In genomic region chr12:1695836-1696670, GRCh38 we compare ENCODE assay signal across 23 cellular contexts. TPM values are rescaled to one million over a fixed set of nuclear protein-coding genes. Genes with fewer than 3 reads are reported as not detected.
DNase-seq lines count a peak whose midpoint lies in the region; ATAC-seq and TF ChIP-seq lines count a peak whose summit lies in the region.
"Had no signal": no experiment of that assay in that cellular context is flagged by ENCODE, and none has a peak within 500 bp of the region (broad histone marks: within the 10 kb centered on the region; RNA-seq: fewer than 3 reads in every experiment).

No MANE protein-coding gene starts in this region.

- ATAC-seq in GM19467 (IDR thresholded peaks at IDR 0.05; ENCODE audit: unreplicated experiment): no peak
- ATAC-seq: activated CD8-positive, alpha-beta memory T cell treated with anti-CD3 and anti-CD28 coated beads, Interleukin-2, amount 10 ng/mL, durations not matched to agents 7 days and 5 days; K562; left cardiac atrium; naive thymus-derived CD4-positive, alpha-beta T cell; PC-3 had no signal

- H3K36me3 Mint-ChIP-seq in progenitor cell of endocrine pancreas (ENCODE audit: insufficient read depth): peaks cover 11% of the 10 kb centered on the region

- H3K4me1 Mint-ChIP-seq in progenitor cell of endocrine pancreas (ENCODE audit: low read depth): peaks cover 54% of the 10 kb centered on the region

- DNase-seq in EL (peak; percentile 42), M059J (ENCODE audit: low read depth) (peak; percentile 23), amniotic epithelial cell (ENCODE audit: low read depth) (peak; percentile 23), progenitor cell of endocrine pancreas (ENCODE audit: low spot score, unreplicated experiment) (no peak), amniotic stem cell (lab: John Stamatoyannopoulos, UW) (no peak)
- no peak for DNase-seq in activated CD4-positive, alpha-beta T cell treated with anti-CD3 and anti-CD28 coated beads for 1 hour
- DNase-seq: activated CD4-positive, alpha-beta T cell treated with anti-CD3 and anti-CD28 coated beads for 48 hours; activated CD8-positive, alpha-beta memory T cell treated with anti-CD3 and anti-CD28 coated beads, Interleukin-2, amount 10 ng/mL, durations not matched to agents 7 days and 5 days; glutamatergic neuron; left cardiac atrium; naive thymus-derived CD4-positive, alpha-beta T cell; NCI-H1048; NCI-H187 treated with DMSO at 0.1 percent for 48 hours; NCI-H2227 treated with DMSO at 0.1 percent for 48 hours; NCI-H748 treated with DMSO at 0.1 percent for 48 hours; PC-3; posterior cingulate gyrus; SHP77; substantia nigra; SW 1271 had no signal

- no peaks in the 10 kb centered on the region for H3K9me3 Mint-ChIP-seq in progenitor cell of endocrine pancreas (ENCODE audit: low read depth)
- H3K9me3 Mint-ChIP-seq: memory B cell; naive thymus-derived CD4-positive, alpha-beta T cell had no signal

- H3K27ac Mint-ChIP-seq in progenitor cell of endocrine pancreas: peak overlapping the region; percentile 6
- H3K27ac Mint-ChIP-seq: activated CD8-positive, alpha-beta memory T cell treated with anti-CD3 and anti-CD28 coated beads, Interleukin-2, amount 10 ng/mL, durations not matched to agents 7 days and 5 days; memory B cell had no signal

- TF ChIP-seq CTCF in progenitor cell of endocrine pancreas (IDR thresholded peaks at IDR 0.05; ENCODE audit: unreplicated experiment): no peak

- no peaks in the 10 kb centered on the region for H3K27me3 Mint-ChIP-seq in progenitor cell of endocrine pancreas
- H3K27me3 Mint-ChIP-seq: activated CD8-positive, alpha-beta memory T cell treated with anti-CD3 and anti-CD28 coated beads, Interleukin-2, amount 10 ng/mL, durations not matched to agents 7 days and 5 days; memory B cell; naive thymus-derived CD4-positive, alpha-beta T cell had no signal

- no peak overlapping the region for H3K4me3 Mint-ChIP-seq in progenitor cell of endocrine pancreas (ENCODE audit: low read depth)
- H3K4me3 Mint-ChIP-seq: activated CD8-positive, alpha-beta memory T cell treated with anti-CD3 and anti-CD28 coated beads, Interleukin-2, amount 10 ng/mL, durations not matched to agents 7 days and 5 days; memory B cell had no signal

RNA-seq across cellular contexts. Expression of gene ADIPOR2, which starts 5.2 kb away (rescaled TPM):
- total RNA-seq in M059J (2014; rRNA removed; shearing (Covaris generic)): 32.5 and 42.0 TPM in 2 replicates
- 83.6 and 85.4 TPM in 2 replicates for total RNA-seq in progenitor cell of endocrine pancreas

Comparison
In these comparisons a context has a peak if more than half of its experiments do, and no peak if none do; other contexts are left out.
1. DNase-seq: peak in EL (single experiment), M059J (single experiment) and amniotic epithelial cell (single experiment); none in progenitor cell of endocrine pancreas (single experiment), amniotic stem cell (single experiment) and activated CD4-positive, alpha-beta T cell treated with anti-CD3 and anti-CD28 coated beads for 1 hour (single experiment).